In the genomic region with DNA sequence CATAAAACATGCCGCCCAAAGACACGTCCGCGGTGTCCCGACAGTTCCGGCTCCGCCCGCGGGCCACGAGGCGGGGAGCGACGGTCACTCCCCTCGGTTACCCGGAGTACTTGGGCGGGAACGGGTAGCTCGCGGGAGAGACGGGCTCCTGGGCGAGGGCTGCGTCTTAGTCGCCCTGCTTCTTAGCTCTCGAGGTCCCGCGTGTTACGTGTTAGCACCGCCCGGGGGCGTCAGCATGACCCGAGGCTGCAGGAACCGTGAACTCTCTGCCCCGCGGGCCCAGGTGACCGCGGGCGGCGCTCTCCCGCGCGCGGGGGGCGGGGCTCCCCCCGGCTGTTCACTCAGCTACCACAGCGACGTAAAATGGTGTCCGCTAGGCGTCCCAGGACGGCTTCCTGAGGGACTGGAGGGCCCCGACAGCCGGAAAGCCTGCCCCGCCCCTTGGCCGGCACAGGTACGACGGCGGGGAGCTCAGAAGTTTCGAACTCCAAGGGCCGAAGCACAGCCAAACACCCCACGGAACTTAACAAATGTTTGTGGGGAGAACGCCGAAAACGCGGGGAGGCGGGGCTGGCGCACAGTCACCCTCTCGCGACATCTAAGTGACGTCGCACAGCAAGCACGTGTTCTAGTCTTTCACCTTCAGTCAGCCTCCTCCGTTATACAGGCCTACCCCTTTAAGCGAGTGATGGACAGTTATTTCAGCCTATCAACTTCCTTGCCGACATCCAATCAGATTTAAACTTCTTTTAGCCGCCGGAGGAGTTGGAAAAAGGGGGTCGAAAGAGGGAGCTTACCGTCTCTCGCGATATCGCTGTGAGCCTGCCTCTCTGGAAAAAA, we compare ENCODE assay signal across 8 cellular contexts. TPM values are rescaled to one million over a fixed set of nuclear protein-coding genes. Genes with fewer than 3 reads are reported as not detected.
DNase-seq lines count a peak whose midpoint lies in the region; TF ChIP-seq lines count a peak whose summit lies in the region.

No MANE protein-coding gene starts in this region.

- peaks cover 37% of the 10 kb centered on the region for H3K36me3 Mint-ChIP-seq in activated naive CD4-positive, alpha-beta T cell treated with anti-CD3 and anti-CD28 coated beads for 36 hours (ENCODE audit: low read depth)
- H3K36me3 Mint-ChIP-seq in glutamatergic neuron (ENCODE audit: unreplicated experiment), result no peaks in the 10 kb centered on the region
- peaks cover 20% of the 10 kb centered on the region for H3K36me3 Mint-ChIP-seq in osteocyte (ENCODE audit: unreplicated experiment)

- peak in 1 of 2 donors; percentile 78 for TF ChIP-seq POLR2A in thyroid gland (IDR thresholded peaks at IDR 0.05)

- H3K27me3 ChIP-seq in SJCRH30, result no peaks in the 10 kb centered on the region
- no peaks in the 10 kb centered on the region for H3K27me3 ChIP-seq in thyroid gland

- intact Hi-C loops in activated naive CD4-positive, alpha-beta T cell treated with anti-CD3 and anti-CD28 coated beads for 36 hours (cut with micrococcal nuclease), result loop anchor here (1.0 to 10.0 kb wide), 14 partner anchors 69 to 1646 kb away; a partner anchor contains a TSS
- intact Hi-C loops in thyroid gland (cut with DNase I), result no loop called here

- H3K4me1 Mint-ChIP-seq in activated naive CD4-positive, alpha-beta T cell treated with anti-CD3 and anti-CD28 coated beads for 36 hours (ENCODE audit: low read depth), result peaks cover 43% of the 10 kb centered on the region
- H3K4me1 Mint-ChIP-seq in glutamatergic neuron (ENCODE audit: low read depth, unreplicated experiment) (peaks cover 17% of the 10 kb centered on the region), osteocyte (ENCODE audit: unreplicated experiment) (peaks cover 45% of the 10 kb centered on the region)

- CTCF ChIA-PET in activated naive CD4-positive, alpha-beta T cell treated with anti-CD3 and anti-CD28 coated beads for 36 hours (lab: Charles Lee), result interaction anchor here (0.7 to 9.1 kb wide), 10 partner anchors 10 to 158 kb away, joined by 3 to 81 read pairs (median 6); a partner anchor contains a TSS

- H3K4me1 ChIP-seq in SJCRH30 (peaks cover 3% of the 10 kb centered on the region; the same call in 1 of the 2 replicates), thyroid gland (peaks cover 27 to 46% of the 10 kb centered on the region in 2 donors)

- no peaks in the 10 kb centered on the region for H3K27me3 Mint-ChIP-seq in activated naive CD4-positive, alpha-beta T cell treated with anti-CD3 and anti-CD28 coated beads for 36 hours (ENCODE audit: low read depth)
- peaks cover 4% of the 10 kb centered on the region for H3K27me3 Mint-ChIP-seq in glutamatergic neuron (ENCODE audit: unreplicated experiment)
- no peaks in the 10 kb centered on the region for H3K27me3 Mint-ChIP-seq in osteocyte (ENCODE audit: unreplicated experiment)

- WGBS in thyroid gland, 2 donors, result 0 to 1% methylated on average over 38 to 53 of the region's 80 CpGs

- H3K36me3 ChIP-seq in SJCRH30, result peaks cover 28% of the 10 kb centered on the region
- H3K36me3 ChIP-seq in thyroid gland, result peaks cover 5 to 10% of the 10 kb centered on the region in 2 donors

- peak overlapping the region; percentile 96 for H3K27ac ChIP-seq in SJCRH30
- peak overlapping the region; percentile 94 to 99 (median 98) for H3K27ac ChIP-seq in thyroid gland

- H3K27ac Mint-ChIP-seq in activated naive CD4-positive, alpha-beta T cell treated with anti-CD3 and anti-CD28 coated beads for 36 hours, result no peak overlapping the region
- H3K27ac Mint-ChIP-seq in glutamatergic neuron (ENCODE audit: unreplicated experiment) (peak overlapping the region; percentile 97), osteocyte (ENCODE audit: unreplicated experiment) (no peak overlapping the region)

- DNase-seq in HFF-Myc (ENCODE audit: extremely low read depth, low read depth) (peak; percentile 100), MV-4-11 (lab: John Stamatoyannopoulos, UW) (peak; percentile 100), SJCRH30 (peak; percentile 99 to 100), glutamatergic neuron (peak; percentile 91), osteocyte (ENCODE audit: extremely low spot score, unreplicated experiment) (no peak), thyroid gland (peak; percentile 96)
- peak; percentile 98 for DNase-seq in activated naive CD4-positive, alpha-beta T cell treated with anti-CD3 and anti-CD28 coated beads for 36 hours

- no peaks in the 10 kb centered on the region for H3K9me3 ChIP-seq in SJCRH30 (replicated peaks)
- no peaks in the 10 kb centered on the region for H3K9me3 ChIP-seq in thyroid gland

- H3K9me3 Mint-ChIP-seq in activated naive CD4-positive, alpha-beta T cell treated with anti-CD3 and anti-CD28 coated beads for 36 hours, result no peaks in the 10 kb centered on the region
- peaks cover 4% of the 10 kb centered on the region for H3K9me3 Mint-ChIP-seq in glutamatergic neuron (ENCODE audit: unreplicated experiment)
- H3K9me3 Mint-ChIP-seq in osteocyte (ENCODE audit: unreplicated experiment), result no peaks in the 10 kb centered on the region

- H3K4me3 ChIP-seq in GM08714 (ENCODE audit: low read length), result peak overlapping the region; percentile 98
- H3K4me3 ChIP-seq in HFF-Myc (replicated peaks; ENCODE audit: low read depth, low read length), result peak overlapping the region; percentile 78
- H3K4me3 ChIP-seq in SJCRH30, result peak overlapping the region; percentile 97
- H3K4me3 ChIP-seq in thyroid gland (replicated peaks in 1 of 3), result peak overlapping the region; percentile 38 to 58 (median 55)

- TF ChIP-seq CTCF in HFF-Myc (IDR thresholded peaks at IDR 0.05; ENCODE audit: low read depth, low read length, missing control alignments), result peak; percentile 44
- TF ChIP-seq CTCF in glutamatergic neuron (IDR thresholded peaks at IDR 0.05; ENCODE audit: partially characterized antibody, unreplicated experiment), result peak; percentile 72
- TF ChIP-seq CTCF in osteocyte (IDR thresholded peaks at IDR 0.05), result peak; percentile 61
- TF ChIP-seq CTCF in thyroid gland (IDR thresholded peaks at IDR 0.05), result peak; percentile 36 to 78 (median 52)

- no peak overlapping the region for H3K4me3 Mint-ChIP-seq in activated naive CD4-positive, alpha-beta T cell treated with anti-CD3 and anti-CD28 coated beads for 36 hours
- peak overlapping the region; percentile 96 for H3K4me3 Mint-ChIP-seq in glutamatergic neuron (ENCODE audit: unreplicated experiment)
- no peak overlapping the region for H3K4me3 Mint-ChIP-seq in osteocyte (ENCODE audit: unreplicated experiment)

RNA-seq across cellular contexts. Expression of a gene that starts 0.8 kb away (rescaled TPM):
- 56.5 and 66.1 TPM in 2 replicates for total RNA-seq in SJCRH30 (2014; rRNA removed; shearing (Covaris generic))
- 10 to 100 TPM; 91.0 to 91.5 TPM for total RNA-seq in activated naive CD4-positive, alpha-beta T cell treated with anti-CD3 and anti-CD28 coated beads for 36 hours
- 27.3 TPM for total RNA-seq in glutamatergic neuron (ENCODE audit: unreplicated experiment)
- total RNA-seq in osteocyte, result 26.3 and 27.8 TPM in 2 replicates
- 10 to 100 TPM; 38.4 to 59.8 (median 40.7) TPM for total RNA-seq in thyroid gland

RNA-seq across cellular contexts. Expression of a gene that starts 52.4 kb away (rescaled TPM):
- total RNA-seq in SJCRH30 (2014; rRNA removed; shearing (Covaris generic)), result 4.7 and 4.9 TPM in 2 replicates
- under 1 TPM; 0.14 to 0.37 TPM for total RNA-seq in activated naive CD4-positive, alpha-beta T cell treated with anti-CD3 and anti-CD28 coated beads for 36 hours
- 4.4 TPM for total RNA-seq in glutamatergic neuron (ENCODE audit: unreplicated experiment)
- 25.8 and 26.3 TPM in 2 replicates for total RNA-seq in osteocyte
- total RNA-seq in thyroid gland, result 10 to 100 TPM; 18.6 to 30.5 (median 25.8) TPM
